9 cellular contexts compared by ENCODE assay signal in genomic region chr1:173864179-173864867, GRCh38. TPM values are rescaled to one million over a fixed set of nuclear protein-coding genes. Genes with fewer than 3 reads are reported as not detected.
DNase-seq lines count a peak whose midpoint lies in the region; ATAC-seq and TF ChIP-seq lines count a peak whose summit lies in the region.
"Had no signal": no experiment of that assay in that cellular context is flagged by ENCODE, and none has a peak within 500 bp of the region (broad histone marks: within the 10 kb centered on the region; RNA-seq: fewer than 3 reads in every experiment).

No MANE protein-coding gene starts in this region.

- peaks cover 41% of the 10 kb centered on the region for H3K4me1 Mint-ChIP-seq in brain
- H3K4me1 Mint-ChIP-seq in neural progenitor cell = peaks cover 29% of the 10 kb centered on the region

- no peak overlapping the region for H2AFZ ChIP-seq in neural progenitor cell (replicated peaks)

- H3K27me3 ChIP-seq in neural progenitor cell = no peaks in the 10 kb centered on the region

- H3K4me2 ChIP-seq in neural progenitor cell = peak overlapping the region; percentile 97

- H3K4me3 Mint-ChIP-seq in brain = peak overlapping the region; percentile 62 to 100 (median 95)
- H3K4me3 Mint-ChIP-seq in neural progenitor cell = no peak overlapping the region

- peaks cover 88% of the 10 kb centered on the region for H3F3A ChIP-seq in neural progenitor cell (ENCODE audit: low read depth)

- H3K9ac ChIP-seq in neural progenitor cell = no peak overlapping the region

- H3K27ac ChIP-seq in neural progenitor cell = peak overlapping the region; percentile 77

- H3K27ac Mint-ChIP-seq in brain (peak overlapping the region in 4 of 5 experiments; percentile 51 to 76 (median 60)), neural progenitor cell (no peak overlapping the region)

- DNase-seq in GM12864 (ENCODE audit: low read depth) (no peak), NAMALWA (ENCODE audit: low spot score) (peak; percentile 51), neural progenitor cell (ENCODE audit: low spot score) (no peak), kidney glomerular epithelial cell (lab: John Stamatoyannopoulos, UW) (no peak)
- DNase-seq: RPMI8226 had no signal

- H3K36me3 Mint-ChIP-seq in brain (peaks cover 61% of the 10 kb centered on the region), neural progenitor cell (peaks cover 36% of the 10 kb centered on the region)

- H3K27me3 Mint-ChIP-seq in brain (peaks cover 9% of the 10 kb centered on the region), neural progenitor cell (ENCODE audit: insufficient read depth, low read depth) (peaks cover 2% of the 10 kb centered on the region)

- peaks cover 43% of the 10 kb centered on the region for H3K36me3 ChIP-seq in neural progenitor cell

- H3K9me3 ChIP-seq in neural progenitor cell (ENCODE audit: low read depth) = no peaks in the 10 kb centered on the region

- peak overlapping the region; percentile 93 for H3K4me3 ChIP-seq in GM12864 (ENCODE audit: low read depth, low read length)
- H3K4me3 ChIP-seq in neural progenitor cell = peak overlapping the region; percentile 83

- H3K79me2 ChIP-seq in neural progenitor cell (ENCODE audit: low read depth) = peaks cover 44% of the 10 kb centered on the region

- H3K9me3 Mint-ChIP-seq in brain = peaks cover 0 to 11% (median 4%) of the 10 kb centered on the region in 5 experiments
- H3K9me3 Mint-ChIP-seq in neural progenitor cell = no peaks in the 10 kb centered on the region

- H3K4me1 ChIP-seq in neural progenitor cell = peaks cover 21% of the 10 kb centered on the region

- peaks cover 58% of the 10 kb centered on the region for H4K20me1 ChIP-seq in neural progenitor cell (ENCODE audit: low read depth)

- ATAC-seq in HG03159 (IDR thresholded peaks at IDR 0.05; ENCODE audit: unreplicated experiment) (no peak), GM21367 (IDR thresholded peaks at IDR 0.05; ENCODE audit: unreplicated experiment) (no peak), GM21423 (IDR thresholded peaks at IDR 0.05; ENCODE audit: unreplicated experiment) (no peak)

- no peak for TF ChIP-seq CTCF in GM12864 (IDR thresholded peaks at IDR 0.05; ENCODE audit: low read depth, low read length, missing control alignments)
- TF ChIP-seq CTCF in brain (conservative IDR thresholded peaks at IDR 0.05) = no peak
- no peak for TF ChIP-seq CTCF in neural progenitor cell (IDR thresholded peaks at IDR 0.05)

RNA-seq across cellular contexts. Expression of gene GAS5, which starts 3.5 kb away (rescaled TPM):
- 188 TPM for polyA plus RNA-seq in brain (ENCODE audit: insufficient read depth, low read depth, low replicate concordance)
- 585 and 950 TPM in 2 replicates for total RNA-seq in neural progenitor cell (ENCODE audit: low replicate concordance)

RNA-seq across cellular contexts. Expression of gene ZBTB37, which starts 3.9 kb away (rescaled TPM):
- polyA plus RNA-seq in brain (ENCODE audit: insufficient read depth, low read depth, low replicate concordance) = 0.76 TPM
- 13.9 and 19.4 TPM in 2 replicates for total RNA-seq in neural progenitor cell (ENCODE audit: low replicate concordance)

RNA-seq across cellular contexts. Expression of gene CENPL, which starts 39.6 kb away (rescaled TPM):
- polyA plus RNA-seq in brain (ENCODE audit: insufficient read depth, low read depth, low replicate concordance) = 10.2 TPM
- total RNA-seq in neural progenitor cell (ENCODE audit: low replicate concordance) = 33.4 and 37.7 TPM in 2 replicates

RNA-seq across cellular contexts. Expression of gene DARS2, which starts 39.9 kb away (rescaled TPM):
- polyA plus RNA-seq in brain (ENCODE audit: insufficient read depth, low read depth, low replicate concordance) = 21.7 TPM
- 35.7 and 56.0 TPM in 2 replicates for total RNA-seq in neural progenitor cell (ENCODE audit: low replicate concordance)

RNA-seq across cellular contexts. Expression of gene SERPINC1, which starts 52.8 kb away (rescaled TPM):
- 0.22 TPM for polyA plus RNA-seq in brain (ENCODE audit: insufficient read depth, low read depth, low replicate concordance)
- not detected in 2 replicates for total RNA-seq in neural progenitor cell (ENCODE audit: low replicate concordance)
